17 cellular contexts compared by ENCODE assay signal in genomic region chr19:1286859-1287621, GRCh38. TPM values are rescaled to one million over a fixed set of nuclear protein-coding genes. Genes with fewer than 3 reads are reported as not detected.
DNase-seq lines count a peak whose midpoint lies in the region; ATAC-seq and TF ChIP-seq lines count a peak whose summit lies in the region.
"Had no signal": no experiment of that assay in that cellular context is flagged by ENCODE, and none has a peak within 500 bp of the region (broad histone marks: within the 10 kb centered on the region; RNA-seq: fewer than 3 reads in every experiment).

No MANE protein-coding gene starts in this region.

- DNase-seq in IMR-90 = no peak
- DNase-seq in effector memory CD8-positive, alpha-beta T cell = no peak
- DNase-seq in natural killer cell treated with Interleukin-12 subunit alpha and Interleukin-12 subunit beta and Interleukin-15 and Interleukin-18, amount 100 ng/mL, for 72 hours (ENCODE audit: low spot score) = no peak
- no peak for DNase-seq in DMS 273 treated with DMSO at 0.1 percent for 48 hours (lab: John Stamatoyannopoulos, UW)
- no peak for DNase-seq in NCI-H774 (lab: John Stamatoyannopoulos, UW)
- no peak for DNase-seq in RKO (ENCODE audit: low spot score)
- DNase-seq: AML-193; brain microvascular endothelial cell; EL; heart right ventricle; NCI-H2029 treated with DMSO at 0.1 percent for 48 hours; stimulated activated CD4-positive, alpha-beta T cell treated with anti-CD3 and anti-CD28 coated beads, Interleukin-4, amount 100 ng/mL, for 1 hour had no signal

- H3K4ac ChIP-seq in IMR-90 (ENCODE audit: low read depth, low read length) = no peak overlapping the region

- TF ChIP-seq RAD21 in IMR-90 (IDR thresholded peaks at IDR 0.05; ENCODE audit: low read length) = no peak

- no peaks in the 10 kb centered on the region for H3K9me3 ChIP-seq in BLaER1
- no peaks in the 10 kb centered on the region for H3K9me3 ChIP-seq in IMR-90 (ENCODE audit: control insufficient read depth, insufficient read depth, low read length)
- H3K9me3 ChIP-seq: heart right ventricle had no signal

- H4K20me1 ChIP-seq in BLaER1 (peaks cover 73% of the 10 kb centered on the region), IMR-90 (ENCODE audit: insufficient read depth, low read length) (0 out of 2 replicates have a peak, but pooled peaks cover 5% of the 10 kb centered on the region)

- no peaks in the 10 kb centered on the region for H3K36me3 Mint-ChIP-seq in effector memory CD8-positive, alpha-beta T cell (ENCODE audit: insufficient read depth)
- H3K36me3 Mint-ChIP-seq in natural killer cell treated with Interleukin-12 subunit alpha and Interleukin-12 subunit beta and Interleukin-15 and Interleukin-18, amount 100 ng/mL, for 72 hours = no peaks in the 10 kb centered on the region
- H3K36me3 Mint-ChIP-seq: IgD-negative memory B cell had no signal

- no peak overlapping the region for H3K56ac ChIP-seq in IMR-90 (ENCODE audit: extremely low read depth, insufficient read depth, low read length)

- no peak overlapping the region for H3K23ac ChIP-seq in IMR-90 (ENCODE audit: low read depth, low read length)

- H3K14ac ChIP-seq in IMR-90 (replicated peaks; ENCODE audit: low read depth, low read length) = no peak overlapping the region

- dilution Hi-C loops in IMR-90 (cut with HindIII; ENCODE audit: low sequenced_read_pairs, unreplicated experiment) = no loop called here

- POLR2A ChIA-PET in IMR-90 (lab: Charles Lee; ENCODE audit: unreplicated experiment) = no interaction called here

- H3K9ac ChIP-seq in BLaER1 (peak overlapping the region; percentile 60), IMR-90 (ENCODE audit: low read depth, low read length) (no peak overlapping the region)

- CTCF ChIA-PET in IMR-90 (lab: Yijun Ruan, JAX) = no interaction called here

- H3K4me3 ChIP-seq in BLaER1 (peak overlapping the region; percentile 72), IMR-90 (ENCODE audit: insufficient read depth, low read depth, low read length) (no peak overlapping the region)
- H3K4me3 ChIP-seq: lung had no signal

- no peak overlapping the region for H2BK20ac ChIP-seq in IMR-90 (ENCODE audit: low read depth, low read length)

- H3K27me3 ChIP-seq in BLaER1 = peaks cover 90% of the 10 kb centered on the region
- peaks cover 48% of the 10 kb centered on the region for H3K27me3 ChIP-seq in IMR-90 (ENCODE audit: control insufficient read depth, insufficient read depth, low read length)

- H2AFZ ChIP-seq in IMR-90 (replicated peaks; ENCODE audit: low read length, poor library complexity) = peak overlapping the region; percentile 32

- H3K79me1 ChIP-seq in IMR-90 (ENCODE audit: low read depth in 1 of 2, low read length in 2 of 2) = no peaks in the 10 kb centered on the region

- H2BK5ac ChIP-seq in IMR-90 (ENCODE audit: low read depth, low read length, poor library complexity, severe bottlenecking) = no peak overlapping the region

- no peak overlapping the region for H4K5ac ChIP-seq in IMR-90 (ENCODE audit: low read depth, low read length)

- TF ChIP-seq POLR2A in IMR-90 (IDR thresholded peaks at IDR 0.05; ENCODE audit: low read depth, low read length) = no peak

- peak overlapping the region; percentile 98 for H3K4me2 ChIP-seq in BLaER1
- H3K4me2 ChIP-seq in IMR-90 (ENCODE audit: low read depth, low read length) = no peak overlapping the region

- H3K27me3 Mint-ChIP-seq in effector memory CD8-positive, alpha-beta T cell = peaks cover 21 to 58% of the 10 kb centered on the region in 2 donors
- H3K27me3 Mint-ChIP-seq in natural killer cell treated with Interleukin-12 subunit alpha and Interleukin-12 subunit beta and Interleukin-15 and Interleukin-18, amount 100 ng/mL, for 72 hours = peaks cover 13 to 14% of the 10 kb centered on the region in 2 donors

- H3K27ac ChIP-seq in BLaER1 (no peak overlapping the region), IMR-90 (ENCODE audit: insufficient read depth, low read length) (no peak overlapping the region)
- H3K27ac ChIP-seq: brain microvascular endothelial cell, heart right ventricle had no signal

- no peak overlapping the region for H2BK120ac ChIP-seq in IMR-90 (ENCODE audit: low read depth, low read length)

- H3K4me3 Mint-ChIP-seq in effector memory CD8-positive, alpha-beta T cell = peak overlapping the region; percentile 74 to 79
- H3K4me3 Mint-ChIP-seq in natural killer cell treated with Interleukin-12 subunit alpha and Interleukin-12 subunit beta and Interleukin-15 and Interleukin-18, amount 100 ng/mL, for 72 hours = peak overlapping the region; percentile 48

- no peak overlapping the region for H2AK9ac ChIP-seq in IMR-90 (replicated peaks; ENCODE audit: low read depth, low read length, poor library complexity)

- no peaks in the 10 kb centered on the region for H3K9me1 ChIP-seq in IMR-90 (ENCODE audit: insufficient read depth, low read length)

- no peak overlapping the region for H2AK5ac ChIP-seq in IMR-90 (ENCODE audit: low read depth, low read length)

- peaks cover 0 to 9% of the 10 kb centered on the region in 2 donors for H3K4me1 Mint-ChIP-seq in effector memory CD8-positive, alpha-beta T cell (ENCODE audit: low read depth in 2 of 2)
- peaks cover 0 to 8% of the 10 kb centered on the region in 2 donors for H3K4me1 Mint-ChIP-seq in natural killer cell treated with Interleukin-12 subunit alpha and Interleukin-12 subunit beta and Interleukin-15 and Interleukin-18, amount 100 ng/mL, for 72 hours (ENCODE audit: low read depth in 2 of 2)

- ATAC-seq in IMR-90 (ENCODE audit: low read depth) (no peak), HG03280 (IDR thresholded peaks at IDR 0.05; ENCODE audit: unreplicated experiment) (no peak)
- ATAC-seq in effector memory CD8-positive, alpha-beta T cell (replicated peaks) = no peak
- no peak for ATAC-seq in natural killer cell treated with Interleukin-12 subunit alpha and Interleukin-12 subunit beta and Interleukin-15 and Interleukin-18, amount 100 ng/mL, for 72 hours
- ATAC-seq: activated CD4-positive, CD25-positive, alpha-beta regulatory T cell treated with anti-CD3 and anti-CD28 coated beads, Interleukin-2, amount 50 U/mL, for 24 hours; heart right ventricle had no signal

- H3K27ac Mint-ChIP-seq in effector memory CD8-positive, alpha-beta T cell = no peak overlapping the region
- H3K27ac Mint-ChIP-seq in natural killer cell treated with Interleukin-12 subunit alpha and Interleukin-12 subunit beta and Interleukin-15 and Interleukin-18, amount 100 ng/mL, for 72 hours = no peak overlapping the region
- H3K27ac Mint-ChIP-seq: IgD-negative memory B cell had no signal

- no peak overlapping the region for H2BK15ac ChIP-seq in IMR-90 (ENCODE audit: low read depth, low read length)

- no TSS peak for BruUV-seq in IMR-90 (replicated peaks; lab: Mats Ljungman, UMichigan)

- no peak for TF ChIP-seq CTCF in IMR-90 (conservative IDR thresholded peaks at IDR 0.05; ENCODE audit: low read depth, low read length)

- H3K4me1 ChIP-seq in BLaER1 (peaks cover 52% of the 10 kb centered on the region), IMR-90 (ENCODE audit: control insufficient read depth, insufficient read depth, low read length) (no peaks in the 10 kb centered on the region)

- in situ Hi-C loops in IMR-90 (cut with MboI; ENCODE audit: low sequenced_read_pairs) = no loop called here

- WGBS in IMR-90 (ENCODE audit: extremely low coverage in 2 of 2, insufficient read length in 1 of 2), 2 experiments = 43% methylated on average over 10 of the region's 35 CpGs; no CpG with 5 or more reads in 1 of the 2 experiments

- H4K8ac ChIP-seq in IMR-90 (ENCODE audit: low read depth in 2 of 2, low read length in 2 of 2) = no peak overlapping the region

- no peaks in the 10 kb centered on the region for H3K9me3 Mint-ChIP-seq in effector memory CD8-positive, alpha-beta T cell
- no peaks in the 10 kb centered on the region for H3K9me3 Mint-ChIP-seq in natural killer cell treated with Interleukin-12 subunit alpha and Interleukin-12 subunit beta and Interleukin-15 and Interleukin-18, amount 100 ng/mL, for 72 hours

- no peak overlapping the region for H4K91ac ChIP-seq in IMR-90 (ENCODE audit: insufficient read depth, low read depth, low read length)

- intact Hi-C loops in IMR-90 (cut with micrococcal nuclease) = no loop called here

- H3K36me3 ChIP-seq in BLaER1 (no peaks in the 10 kb centered on the region), IMR-90 (ENCODE audit: control insufficient read depth, insufficient read depth, low read length) (no peaks in the 10 kb centered on the region)
- H3K36me3 ChIP-seq: brain microvascular endothelial cell, heart right ventricle had no signal

- no peak overlapping the region for H3K18ac ChIP-seq in IMR-90 (ENCODE audit: low read depth, low read length)

RNA-seq across cellular contexts. Expression of gene EFNA2, which starts 1.4 kb away (rescaled TPM):
- not detected in 2 replicates for total RNA-seq in IMR-90 (2012; rRNA removed)
- polyA plus RNA-seq in IMR-90 (2012; rRNA removed) = not detected in 2 replicates
- 0.10 TPM in 1 of 2 replicates, not detected in the other for polyA plus RNA-seq in IMR-90 (2012; cell fraction: cytosol; rRNA removed)
- 0.07 TPM in 1 of 2 replicates, not detected in the other for polyA plus RNA-seq in IMR-90 (2012; cell fraction: nucleus; rRNA removed; ENCODE audit: low replicate concordance)
- not detected for total RNA-seq in natural killer cell treated with Interleukin-12 subunit alpha and Interleukin-12 subunit beta and Interleukin-15 and Interleukin-18, amount 100 ng/mL, for 72 hours
- polyA plus RNA-seq: IgD-negative memory B cell, lung had no signal

RNA-seq across cellular contexts. Expression of gene FAM174C, which starts 11.7 kb away (rescaled TPM):
- 7.5 and 10.6 TPM in 2 replicates for total RNA-seq in IMR-90 (2012; rRNA removed)
- 61.8 and 93.4 TPM in 2 replicates for polyA plus RNA-seq in IMR-90 (2012; rRNA removed)
- 94.9 and 135 TPM in 2 replicates for polyA plus RNA-seq in IMR-90 (2012; cell fraction: cytosol; rRNA removed)
- 46.6 and 93.7 TPM in 2 replicates for polyA plus RNA-seq in IMR-90 (2012; cell fraction: nucleus; rRNA removed; ENCODE audit: low replicate concordance)
- 10 to 100 TPM; 59.5 to 94.2 TPM for total RNA-seq in natural killer cell treated with Interleukin-12 subunit alpha and Interleukin-12 subunit beta and Interleukin-15 and Interleukin-18, amount 100 ng/mL, for 72 hours

RNA-seq across cellular contexts. Expression of gene CIRBP, which starts 17.9 kb away (rescaled TPM):
- 226 and 299 TPM in 2 replicates for total RNA-seq in IMR-90 (2012; rRNA removed)
- polyA plus RNA-seq in IMR-90 (2012; rRNA removed) = 405 and 542 TPM in 2 replicates
- polyA plus RNA-seq in IMR-90 (2012; cell fraction: cytosol; rRNA removed) = 562 and 617 TPM in 2 replicates
- polyA plus RNA-seq in IMR-90 (2012; cell fraction: nucleus; rRNA removed; ENCODE audit: low replicate concordance) = 2,129 and 2,924 TPM in 2 replicates
- total RNA-seq in natural killer cell treated with Interleukin-12 subunit alpha and Interleukin-12 subunit beta and Interleukin-15 and Interleukin-18, amount 100 ng/mL, for 72 hours = 100 to 1,000 TPM; 226 to 251 TPM

RNA-seq across cellular contexts. Expression of gene MIDN, which starts 38.7 kb away (rescaled TPM):
- 2.2 and 2.5 TPM in 2 replicates for total RNA-seq in IMR-90 (2012; rRNA removed)
- 24.1 and 26.0 TPM in 2 replicates for polyA plus RNA-seq in IMR-90 (2012; rRNA removed)
- polyA plus RNA-seq in IMR-90 (2012; cell fraction: cytosol; rRNA removed) = 39.2 and 47.7 TPM in 2 replicates
- 97.0 and 144 TPM in 2 replicates for polyA plus RNA-seq in IMR-90 (2012; cell fraction: nucleus; rRNA removed; ENCODE audit: low replicate concordance)
- total RNA-seq in natural killer cell treated with Interleukin-12 subunit alpha and Interleukin-12 subunit beta and Interleukin-15 and Interleukin-18, amount 100 ng/mL, for 72 hours = 10 to 100 TPM; 85.9 to 88.3 TPM

RNA-seq across cellular contexts. Expression of gene ATP5F1D, which starts 45.5 kb away (rescaled TPM):
- 7.3 and 13.6 TPM in 2 replicates for total RNA-seq in IMR-90 (2012; rRNA removed)
- polyA plus RNA-seq in IMR-90 (2012; rRNA removed) = 140 and 189 TPM in 2 replicates
- polyA plus RNA-seq in IMR-90 (2012; cell fraction: cytosol; rRNA removed) = 348 and 386 TPM in 2 replicates
- 72.4 and 213 TPM in 2 replicates for polyA plus RNA-seq in IMR-90 (2012; cell fraction: nucleus; rRNA removed; ENCODE audit: low replicate concordance)
- total RNA-seq in natural killer cell treated with Interleukin-12 subunit alpha and Interleukin-12 subunit beta and Interleukin-15 and Interleukin-18, amount 100 ng/mL, for 72 hours = 100 to 1,000 TPM; 163 to 215 TPM
